1 cellular context compared by ENCODE assay signal in the genomic region with DNA sequence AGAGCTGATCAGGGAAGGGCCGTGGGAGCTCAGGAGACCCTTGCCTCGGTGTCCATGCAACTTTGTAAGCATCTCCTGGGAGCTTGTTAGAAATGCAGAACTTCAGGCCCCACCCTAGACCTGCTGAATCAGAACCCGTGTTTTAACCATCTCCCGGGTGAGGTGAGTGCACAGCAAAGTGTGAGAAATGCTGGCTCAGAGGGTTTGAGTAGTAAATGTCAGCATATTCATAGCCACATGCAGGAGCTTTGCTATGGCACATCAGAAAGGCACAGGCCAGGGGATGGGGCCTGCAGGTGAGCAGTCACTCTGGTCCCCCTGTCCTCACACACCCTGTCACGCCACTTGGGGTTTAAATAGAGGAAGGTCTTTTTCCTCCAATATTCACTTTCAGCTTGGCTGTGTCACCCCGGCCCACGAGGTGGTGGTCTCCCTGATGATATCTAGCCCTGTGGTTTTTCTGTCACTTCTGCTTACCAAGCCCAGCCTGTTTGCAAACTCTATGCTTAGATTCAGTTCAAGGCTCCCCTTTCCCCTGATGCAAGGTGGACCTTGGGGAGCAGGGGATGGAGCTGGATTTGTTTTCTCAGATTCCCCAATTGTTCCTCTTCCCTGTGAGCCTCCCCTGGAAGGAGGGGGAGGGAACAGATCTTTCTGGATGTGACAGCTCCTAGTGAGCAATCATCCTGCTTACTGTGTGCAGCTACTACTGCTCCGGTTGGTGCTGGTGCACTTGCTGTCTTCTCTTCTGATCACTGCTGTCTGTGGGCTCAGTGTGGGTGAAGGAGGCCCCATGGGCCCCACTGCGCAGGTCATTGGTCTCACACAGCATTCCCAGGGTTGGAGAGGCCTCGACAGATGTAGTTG.
TF ChIP-seq lines count a peak whose summit lies in the region.

No MANE protein-coding gene starts in this region.

TF ChIP-seq in K562, 482 proteins besides CTCF, POLR2A, EP300 and RAD21 (continued from another document):
- no peak for TF ChIP-seq MCM3 (IDR thresholded peaks at IDR 0.05)
- TF ChIP-seq, protein P1, sequence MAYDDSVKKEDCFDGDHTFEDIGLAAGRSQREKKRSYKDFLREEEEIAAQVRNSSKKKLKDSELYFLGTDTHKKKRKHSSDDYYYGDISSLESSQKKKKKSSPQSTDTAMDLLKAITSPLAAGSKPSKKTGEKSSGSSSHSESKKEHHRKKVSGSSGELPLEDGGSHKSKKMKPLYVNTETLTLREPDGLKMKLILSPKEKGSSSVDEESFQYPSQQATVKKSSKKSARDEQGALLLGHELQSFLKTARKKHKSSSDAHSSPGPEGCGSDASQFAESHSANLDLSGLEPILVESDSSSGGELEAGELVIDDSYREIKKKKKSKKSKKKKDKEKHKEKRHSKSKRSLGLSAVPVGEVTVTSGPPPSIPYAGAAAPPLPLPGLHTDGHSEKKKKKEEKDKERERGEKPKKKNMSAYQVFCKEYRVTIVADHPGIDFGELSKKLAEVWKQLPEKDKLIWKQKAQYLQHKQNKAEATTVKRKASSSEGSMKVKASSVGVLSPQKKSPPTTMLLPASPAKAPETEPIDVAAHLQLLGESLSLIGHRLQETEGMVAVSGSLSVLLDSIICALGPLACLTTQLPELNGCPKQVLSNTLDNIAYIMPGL (CRISPR knock-in tag; IDR thresholded peaks at IDR 0.05), result no peak
- TF ChIP-seq ZNF316 (IDR thresholded peaks at IDR 0.05), result peak; percentile 41; the same call in 1 of the 2 replicates
